Comparison of ENCODE assay signal across 27 cellular contexts in the genomic region with DNA sequence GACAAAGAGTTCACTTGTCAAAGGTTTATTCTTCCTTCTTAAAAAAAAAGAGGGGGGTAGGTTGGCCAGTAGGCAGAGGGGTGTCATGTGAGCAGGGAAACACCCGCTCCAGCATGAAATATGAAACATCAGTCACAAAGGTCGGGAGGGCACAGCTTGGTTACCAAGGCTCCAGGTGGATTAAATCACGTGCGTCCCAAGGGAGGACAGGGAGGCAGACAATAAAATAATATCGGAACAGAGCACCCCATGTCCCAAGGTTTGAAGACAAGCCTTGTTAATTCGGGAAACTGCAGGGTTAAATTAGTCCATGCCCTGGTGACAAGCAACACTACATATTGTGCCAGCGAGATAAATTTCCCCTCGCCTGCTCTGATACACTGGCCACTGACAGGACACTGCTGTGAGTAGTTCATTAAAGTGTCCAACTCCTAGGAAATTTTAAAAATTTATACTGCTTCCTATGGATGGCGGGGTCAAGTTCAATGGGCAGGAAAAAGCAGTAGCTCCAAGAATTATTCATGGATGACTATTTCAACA.
"Had no signal": no experiment of that assay in that cellular context is flagged by ENCODE, and none has a peak within 500 bp of the region (broad histone marks: within the 10 kb centered on the region; RNA-seq: fewer than 3 reads in every experiment).

No MANE protein-coding gene starts in this region.

- H3K4me3 Mint-ChIP-seq: activated naive CD4-positive, alpha-beta T cell treated with anti-CD3 and anti-CD28 coated beads, Interleukin-2, amount 10 ng/mL, durations not matched to agents 7 days and 5 days; activated naive CD8-positive, alpha-beta T cell treated with anti-CD3 and anti-CD28 coated beads, Interleukin-2, amount 10 ng/mL, durations not matched to agents 7 days and 5 days; activated T-cell treated with anti-CD3 and anti-CD28 coated beads, Interleukin-2, amount 50 U/mL, for 24 hours; natural killer cell; stimulated activated naive B cell treated with anti-CD40 and anti-IgM and Interleukin-4, amounts not matched to agents 10 μg/mL and 1 μg/mL and 100 μg/mL, for 72 hours; T-helper 1 cell treated with Interleukin-12 subunit alpha and Interleukin-12 subunit beta and Interleukin-4 antibody, amounts not matched to agents 30 μg/mL and 1 μg/mL, for 36 hours had no signal

- DNase-seq: activated CD4-positive, alpha-beta T cell treated with anti-CD3 and anti-CD28 coated beads for 48 hours; activated CD4-positive, alpha-beta T cell treated with anti-CD3 and anti-CD28 coated beads, Interleukin-2, amount 50 U/mL, for 48 hours; activated CD8-positive, alpha-beta memory T cell treated with anti-CD3 and anti-CD28 coated beads, Interleukin-2, amount 50 U/mL, for 4 hours; activated gamma-delta T cell; activated naive CD4-positive, alpha-beta T cell treated with anti-CD3 and anti-CD28 coated beads, Interleukin-2, amount 10 ng/mL, durations not matched to agents 7 days and 5 days; activated naive CD8-positive, alpha-beta T cell treated with anti-CD3 and anti-CD28 coated beads, Interleukin-2, amount 10 ng/mL, durations not matched to agents 7 days and 5 days; activated T-cell treated with anti-CD3 and anti-CD28 coated beads, Interleukin-2, amount 50 U/mL, for 24 hours; dorsolateral prefrontal cortex; effector memory CD4-positive, alpha-beta T cell; erythroblast; left colon; lower lobe of right lung; mesenchymal stem cell; natural killer cell; ovary; sigmoid colon; small intestine; stimulated activated naive B cell treated with anti-CD40 and anti-IgM and Interleukin-4, amounts not matched to agents 10 μg/mL and 1 μg/mL and 100 μg/mL, for 72 hours; T-helper 9 cell; tibial artery; upper lobe of right lung; WERI-Rb-1 had no signal

- H3K4me1 Mint-ChIP-seq: activated naive CD4-positive, alpha-beta T cell treated with anti-CD3 and anti-CD28 coated beads, Interleukin-2, amount 10 ng/mL, durations not matched to agents 7 days and 5 days; activated naive CD8-positive, alpha-beta T cell treated with anti-CD3 and anti-CD28 coated beads, Interleukin-2, amount 10 ng/mL, durations not matched to agents 7 days and 5 days had no signal

- H3K9me3 Mint-ChIP-seq: natural killer cell; stimulated activated naive B cell treated with anti-CD40 and anti-IgM and Interleukin-4, amounts not matched to agents 10 μg/mL and 1 μg/mL and 100 μg/mL, for 72 hours had no signal

- H3K36me3 Mint-ChIP-seq: activated naive CD4-positive, alpha-beta T cell treated with anti-CD3 and anti-CD28 coated beads, Interleukin-2, amount 10 ng/mL, durations not matched to agents 7 days and 5 days; activated naive CD8-positive, alpha-beta T cell treated with anti-CD3 and anti-CD28 coated beads, Interleukin-2, amount 10 ng/mL, durations not matched to agents 7 days and 5 days; brain; natural killer cell; stimulated activated naive B cell treated with anti-CD40 and anti-IgM and Interleukin-4, amounts not matched to agents 10 μg/mL and 1 μg/mL and 100 μg/mL, for 72 hours had no signal

- H3K27ac Mint-ChIP-seq: activated naive CD4-positive, alpha-beta T cell treated with anti-CD3 and anti-CD28 coated beads, Interleukin-2, amount 10 ng/mL, durations not matched to agents 7 days and 5 days; activated naive CD8-positive, alpha-beta T cell treated with anti-CD3 and anti-CD28 coated beads, Interleukin-2, amount 10 ng/mL, durations not matched to agents 7 days and 5 days; activated T-cell treated with anti-CD3 and anti-CD28 coated beads, Interleukin-2, amount 50 U/mL, for 24 hours; natural killer cell; progenitor cell of endocrine pancreas; stimulated activated naive B cell treated with anti-CD40 and anti-IgM and Interleukin-4, amounts not matched to agents 10 μg/mL and 1 μg/mL and 100 μg/mL, for 72 hours; T-helper 1 cell treated with Interleukin-12 subunit alpha and Interleukin-12 subunit beta and Interleukin-4 antibody, amounts not matched to agents 30 μg/mL and 1 μg/mL, for 36 hours had no signal

- H3K27me3 Mint-ChIP-seq: activated naive CD4-positive, alpha-beta T cell treated with anti-CD3 and anti-CD28 coated beads, Interleukin-2, amount 10 ng/mL, durations not matched to agents 7 days and 5 days; activated naive CD8-positive, alpha-beta T cell treated with anti-CD3 and anti-CD28 coated beads, Interleukin-2, amount 10 ng/mL, durations not matched to agents 7 days and 5 days; activated T-cell treated with anti-CD3 and anti-CD28 coated beads, Interleukin-2, amount 50 U/mL, for 24 hours; stimulated activated naive B cell treated with anti-CD40 and anti-IgM and Interleukin-4, amounts not matched to agents 10 μg/mL and 1 μg/mL and 100 μg/mL, for 72 hours had no signal

- ATAC-seq: activated CD4-positive, CD25-positive, alpha-beta regulatory T cell treated with anti-CD3 and anti-CD28 coated beads, Interleukin-2, amount 50 U/mL, for 24 hours; gastroesophageal sphincter; left colon; lower lobe of right lung; natural killer cell; stimulated activated naive B cell treated with anti-CD40 and anti-IgM and Interleukin-4, amounts not matched to agents 10 μg/mL and 1 μg/mL and 100 μg/mL, for 72 hours; upper lobe of right lung had no signal
